Comparison of ENCODE assay signal across 8 cellular contexts in the genomic region with DNA sequence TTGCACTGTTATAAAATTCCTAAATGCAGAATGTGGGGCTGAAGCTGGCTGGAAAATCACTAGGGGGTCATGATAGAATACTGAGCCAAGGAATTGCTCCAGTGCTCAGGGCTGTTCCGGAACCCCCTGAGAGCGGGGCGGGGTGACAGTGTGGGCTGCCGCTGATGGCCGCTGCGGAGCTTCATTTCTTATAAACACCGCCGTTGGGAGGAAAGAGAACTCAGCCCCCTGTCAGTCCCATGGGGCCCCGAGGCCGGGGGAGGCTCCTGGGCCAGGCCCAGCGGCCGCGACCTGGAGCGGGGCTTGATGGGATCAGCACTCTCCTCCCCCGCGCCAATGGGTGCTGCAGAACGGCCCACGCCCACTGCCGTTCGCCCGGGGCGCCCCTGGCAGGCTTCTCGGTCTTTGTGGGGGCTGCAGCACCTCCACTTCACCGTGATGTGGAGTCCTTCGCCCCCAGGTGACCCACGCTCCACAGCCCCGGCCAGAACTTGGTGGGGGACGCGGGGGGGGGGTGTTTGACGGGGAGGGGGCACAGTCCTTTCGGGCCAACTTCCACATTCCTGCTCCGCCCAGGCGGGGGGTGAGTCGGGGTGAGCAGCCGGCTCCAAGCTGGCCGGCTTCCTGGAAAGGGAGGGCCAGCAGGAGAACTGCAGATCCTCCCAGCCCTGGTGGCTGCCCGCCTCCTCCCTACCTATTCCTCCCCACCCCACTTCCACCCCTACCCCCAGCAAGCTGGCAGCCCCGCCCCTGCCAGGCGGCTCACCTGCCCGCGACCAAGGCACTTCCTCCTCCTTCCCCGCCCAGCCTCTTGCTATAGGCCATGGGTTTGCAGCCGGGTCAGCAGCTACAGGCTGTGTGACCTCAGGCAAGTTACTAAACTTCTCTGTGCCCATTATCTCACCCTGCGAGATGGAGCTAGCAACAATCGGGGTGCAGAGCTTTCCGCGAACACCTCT. TPM values are rescaled to one million over a fixed set of nuclear protein-coding genes. Genes with fewer than 3 reads are reported as not detected.
A peak's percentile ranks its signal among the peaks of the same experiment; 100 is the strongest.
DNase-seq lines count a peak whose midpoint lies in the region; ATAC-seq and TF ChIP-seq lines count a peak whose summit lies in the region.

No MANE protein-coding gene starts in this region.

- H3K36me3 Mint-ChIP-seq in neural crest cell (ENCODE audit: low read depth), result no peaks in the 10 kb centered on the region

- peaks cover 38% of the 10 kb centered on the region for H3K79me2 ChIP-seq in DND-41 (ENCODE audit: insufficient read depth, low read length)
- H3K79me2 ChIP-seq in GM23248 (ENCODE audit: insufficient read depth), result no peaks in the 10 kb centered on the region

- H2AFZ ChIP-seq in DND-41 (ENCODE audit: low read depth, low read length) (peak overlapping the region; percentile 49), GM23248 (peak overlapping the region; percentile 86)

- H3K4me1 ChIP-seq in DND-41 (ENCODE audit: insufficient read depth, low read length), result peaks cover 49% of the 10 kb centered on the region
- peaks cover 25% of the 10 kb centered on the region for H3K4me1 ChIP-seq in GM23248 (ENCODE audit: insufficient read depth)

- no peaks in the 10 kb centered on the region for H3K9me3 Mint-ChIP-seq in neural crest cell

- no peaks in the 10 kb centered on the region for H3K9me2 ChIP-seq in GM23248 (ENCODE audit: insufficient read depth)

- H3K4me3 ChIP-seq in DND-41 (ENCODE audit: low read depth in 1 of 2, low read length in 2 of 2) (peak overlapping the region; percentile 19 to 55; a peak in 3 of 4 replicates), GM23248 (peak overlapping the region; percentile 85), LNCaP clone FGC (ENCODE audit: low read depth, low read length) (peak overlapping the region; percentile 9), fibroblast of villous mesenchyme (ENCODE audit: low read depth, low read length) (peak overlapping the region; percentile 68)

- H3K4me2 ChIP-seq in DND-41 (ENCODE audit: insufficient read depth, low read length), result peak overlapping the region; percentile 73
- H3K4me2 ChIP-seq in GM23248 (ENCODE audit: unreplicated experiment), result peak overlapping the region; percentile 84

- TF ChIP-seq CTCF in DND-41 (IDR thresholded peaks at IDR 0.05; ENCODE audit: borderline replicate concordance, extremely low read depth, low read length, poor library complexity, severe bottlenecking) (peak; percentile 20), LNCaP clone FGC (IDR thresholded peaks at IDR 0.05; ENCODE audit: control insufficient read depth, extremely low read depth, insufficient read depth) (no peak), fibroblast of villous mesenchyme (IDR thresholded peaks at IDR 0.05; ENCODE audit: insufficient read depth, low read depth, low read length) (peak; percentile 14), neural crest cell (conservative IDR thresholded peaks at IDR 0.05) (no peak)

- H4K20me1 ChIP-seq in DND-41 (ENCODE audit: insufficient read depth, low read length) (no peaks in the 10 kb centered on the region), GM23248 (ENCODE audit: insufficient read depth) (no peaks in the 10 kb centered on the region)

- peaks cover 22% of the 10 kb centered on the region for H3F3A ChIP-seq in GM23248 (ENCODE audit: insufficient read depth)

- H3K27me3 ChIP-seq in DND-41 (ENCODE audit: insufficient read depth, low read length, poor library complexity), result no peaks in the 10 kb centered on the region
- H3K27me3 ChIP-seq in GM23248 (replicated peaks; ENCODE audit: insufficient read depth), result no peaks in the 10 kb centered on the region

- H3K4me1 Mint-ChIP-seq in neural crest cell, result peaks cover 14% of the 10 kb centered on the region

- peak overlapping the region; percentile 87 for H3K4me3 Mint-ChIP-seq in neural crest cell

- 0 to 2% methylated on average over 37 to 44 of the region's 47 CpGs for WGBS in GM23248 (ENCODE audit: low coverage in 1 of 2, low lambda C conversion rate in 2 of 2, missing lambda C conversion rate in 2 of 2), 2 experiments

- TF ChIP-seq POLR2A in Raji (IDR thresholded peaks at IDR 0.05; ENCODE audit: insufficient read depth, low read depth, low read length), result peak; percentile 53

- H3K9me3 ChIP-seq in DND-41 (ENCODE audit: insufficient read depth, low read length, severe bottlenecking) (no peaks in the 10 kb centered on the region), GM23248 (ENCODE audit: low read depth) (no peaks in the 10 kb centered on the region)

- no peaks in the 10 kb centered on the region for H3K36me3 ChIP-seq in DND-41 (ENCODE audit: insufficient read depth, low read length)
- H3K36me3 ChIP-seq in GM23248 (ENCODE audit: low read depth), result no peaks in the 10 kb centered on the region

- in situ Hi-C loops in GM23248 (cut with MboI), result no loop called here

- peaks cover 44% of the 10 kb centered on the region for H3K27me3 Mint-ChIP-seq in neural crest cell (ENCODE audit: low read depth)

- no peak overlapping the region for H3K27ac Mint-ChIP-seq in neural crest cell (ENCODE audit: unreplicated experiment)

- H3K9ac ChIP-seq in DND-41 (ENCODE audit: low read depth, low read length) (peak overlapping the region; percentile 68), GM23248 (peak overlapping the region; percentile 90)

- H3K27ac ChIP-seq in DND-41 (ENCODE audit: low read length) (peak overlapping the region; percentile 88), GM23248 (peak overlapping the region; percentile 82)

- DNase-seq in DND-41 (peak; percentile 88), GM23248 (peak; percentile 95), LNCaP clone FGC (ENCODE audit: low read depth) (no peak), activated gamma-delta T cell (lab: John Stamatoyannopoulos, UW) (peak; percentile 61), fibroblast of villous mesenchyme (ENCODE audit: low read depth) (peak; percentile 95), neural crest cell (ENCODE audit: low read depth, low spot score) (peak; percentile 31), stromal cell of bone marrow (ENCODE audit: low read depth) (peak; percentile 78)

- ATAC-seq in DND-41 (ENCODE audit: insufficient read depth, low read depth), result peak; percentile 78

RNA-seq across cellular contexts. Expression of a gene that starts 5.4 kb away (rescaled TPM):
- 6.2 and 10.4 TPM in 2 replicates for total RNA-seq in GM23248 (2014; rRNA removed; shearing (Covaris generic))
- 21.7 and 22.2 TPM in 2 replicates for polyA plus RNA-seq in GM23248 (2016; fragmentation: Nextera tagmentation; extraction: Ambion mirVana)
- 27.1 and 56.6 TPM in 2 replicates for total RNA-seq in fibroblast of villous mesenchyme
- 4.5 and 4.7 TPM in 2 replicates for total RNA-seq in neural crest cell

RNA-seq across cellular contexts. Expression of a gene that starts 47.4 kb away (rescaled TPM):
- total RNA-seq in GM23248 (2014; rRNA removed; shearing (Covaris generic)), result not detected in 2 replicates
- not detected in 2 replicates for polyA plus RNA-seq in GM23248 (2016; fragmentation: Nextera tagmentation; extraction: Ambion mirVana)
- not detected in 2 replicates for total RNA-seq in fibroblast of villous mesenchyme
- not detected in 2 replicates for total RNA-seq in neural crest cell

Comparison
In these comparisons a context has a peak if more than half of its experiments do, and no peak if none do; other contexts are left out.
1. H3K4me3 ChIP-seq: peak in every context shown above with its lines; median percentile 85 in GM23248; 68 in fibroblast of villous mesenchyme; 37 in DND-41; 9 in LNCaP clone FGC.
2. CTCF ChIP-seq: peak in DND-41 (single experiment) and fibroblast of villous mesenchyme (single experiment); none in LNCaP clone FGC (single experiment) and neural crest cell (single experiment).